ENCODE assay signal across 19 cellular contexts in the genomic region with DNA sequence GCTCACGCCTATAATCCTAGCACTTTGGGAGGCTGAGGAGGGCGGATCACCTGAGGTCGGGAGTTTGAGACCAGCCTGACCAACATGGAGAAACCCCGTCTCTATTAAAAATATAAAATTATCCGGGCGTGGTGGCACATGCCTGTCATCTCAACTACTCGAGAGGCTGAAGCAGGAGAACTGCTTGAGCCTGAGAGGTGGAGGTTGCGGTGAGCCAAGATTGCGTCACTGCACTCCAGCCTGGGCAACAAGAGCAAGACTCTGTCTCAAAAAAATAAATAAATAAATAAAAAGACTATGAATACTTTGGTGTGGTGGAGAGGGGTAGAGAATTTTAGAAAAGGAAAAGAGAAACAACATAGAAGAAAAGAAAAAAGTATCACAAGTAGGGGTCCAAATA. TPM values are rescaled to one million over a fixed set of nuclear protein-coding genes. Genes with fewer than 3 reads are reported as not detected.
"Had no signal": no experiment of that assay in that cellular context is flagged by ENCODE, and none has a peak within 500 bp of the region (broad histone marks: within the 10 kb centered on the region; RNA-seq: fewer than 3 reads in every experiment).

No MANE protein-coding gene starts in this region.

RNA-seq across cellular contexts. Expression of a gene that starts 13.3 kb away (rescaled TPM):
- total RNA-seq: naive thymus-derived CD4-positive, alpha-beta T cell; natural killer cell; occipital lobe; osteoblast; ovary; psoas muscle; renal cortical epithelial cell; right cardiac atrium; right lobe of liver; smooth muscle cell; spleen; stomach; subcutaneous adipose tissue; temporal lobe; thoracic aorta; thyroid gland; tibial nerve; urinary bladder; uterus had no signal
- polyA plus RNA-seq: naive thymus-derived CD4-positive, alpha-beta T cell; ovary; psoas muscle; right cardiac atrium; smooth muscle cell; stomach; urinary bladder had no signal
